ENCODE assay signal across 7 cellular contexts in genomic region chr1:145990249-145991097, GRCh38. TPM values are rescaled to one million over a fixed set of nuclear protein-coding genes. Genes with fewer than 3 reads are reported as not detected.
DNase-seq lines count a peak whose midpoint lies in the region; ATAC-seq and TF ChIP-seq lines count a peak whose summit lies in the region.

No MANE protein-coding gene starts in this region.

- no peaks in the 10 kb centered on the region for H3K27me3 ChIP-seq in MM.1S (replicated peaks; ENCODE audit: insufficient read depth, low read length)
- H3K27me3 ChIP-seq in right atrium auricular region: no peaks in the 10 kb centered on the region
- no peaks in the 10 kb centered on the region for H3K27me3 ChIP-seq in spleen (replicated peaks in 1 of 7)

- peaks cover 57% of the 10 kb centered on the region for H3F3A ChIP-seq in MM.1S (ENCODE audit: insufficient read depth, low read length)

- H2AFZ ChIP-seq in MM.1S (ENCODE audit: low read length): no peak overlapping the region

- H3K9me2 ChIP-seq in MM.1S (replicated peaks; ENCODE audit: insufficient read depth, low read length): no peaks in the 10 kb centered on the region

- peak overlapping the region; percentile 1; the same call in 1 of the 2 replicates for H3K27ac ChIP-seq in MM.1S (ENCODE audit: low read length)
- peak overlapping the region; percentile 98 for H3K27ac ChIP-seq in right atrium auricular region
- peak overlapping the region; percentile 46 to 100 (median 99) for H3K27ac ChIP-seq in spleen

- no peak overlapping the region for H3K9ac ChIP-seq in MM.1S (ENCODE audit: low read length)

- 82 to 89% (median 86%) methylated on average over 7 of the region's 7 CpGs for WGBS in spleen, 5 donors

- H3K4me3 Mint-ChIP-seq in WTC11: no peak overlapping the region

- no peak overlapping the region for H3K4me2 ChIP-seq in MM.1S (ENCODE audit: low read depth, low read length)

- H3K79me2 ChIP-seq in MM.1S (ENCODE audit: low read length): peaks cover 23% of the 10 kb centered on the region

- H3K4me1 ChIP-seq in MM.1S (ENCODE audit: low read length): peaks cover 32% of the 10 kb centered on the region
- peaks cover 0 to 43% of the 10 kb centered on the region in 2 donors for H3K4me1 ChIP-seq in right atrium auricular region
- peaks cover 26 to 87% (median 72%) of the 10 kb centered on the region in 6 donors for H3K4me1 ChIP-seq in spleen

- CTCF ChIA-PET in WTC11 (lab: Charles Lee): interaction anchor here (0.6 to 4.8 kb wide), 6 partner anchors 11 to 132 kb away, joined by 3 to 28 read pairs (median 9); partner anchors contain the start of gene PIAS3

- POLR2A ChIA-PET in WTC11 (lab: Charles Lee): interaction anchor here (0.7 to 0.9 kb wide), 3 partner anchors 8 to 145 kb away, joined by 3 to 4 read pairs (median 3); partner anchors contain the start of gene NUDT17

- no peaks in the 10 kb centered on the region for H3K9me3 ChIP-seq in MM.1S (replicated peaks; ENCODE audit: insufficient read depth, low read length)
- no peaks in the 10 kb centered on the region for H3K9me3 ChIP-seq in right atrium auricular region
- H3K9me3 ChIP-seq in spleen: no peaks in the 10 kb centered on the region

- intact Hi-C loops in spleen (cut with DNase I; ENCODE audit: low total_unique reads): no loop called here

- no peaks in the 10 kb centered on the region for H3K27me3 Mint-ChIP-seq in WTC11 (ENCODE audit: low read depth)

- DNase-seq in MM.1S: no peak
- no peak for DNase-seq in WTC11 (ENCODE audit: low spot score)
- no peak for DNase-seq in right atrium auricular region (ENCODE audit: low spot score)
- no peak for DNase-seq in spleen
- no peak for DNase-seq in NCI-H1930 (lab: John Stamatoyannopoulos, UW)
- no peak for DNase-seq in EL

- H3K4me3 ChIP-seq in MM.1S (ENCODE audit: low read length): no peak overlapping the region
- H3K4me3 ChIP-seq in right atrium auricular region: no peak overlapping the region
- H3K4me3 ChIP-seq in spleen: peak overlapping the region in 2 of 8 donors; percentile 0 to 100

- H3K9me3 Mint-ChIP-seq in WTC11: no peaks in the 10 kb centered on the region

- H4K20me1 ChIP-seq in MM.1S (ENCODE audit: insufficient read depth, low read length): peaks cover 18% of the 10 kb centered on the region; the same call in 1 of the 2 replicates

- H3K27ac Mint-ChIP-seq in WTC11: peak overlapping the region; percentile 83

- peaks cover 55% of the 10 kb centered on the region for H3K4me1 Mint-ChIP-seq in WTC11

- TF ChIP-seq CTCF in MM.1S (IDR thresholded peaks at IDR 0.05; ENCODE audit: low read length) (no peak), WTC11 (IDR thresholded peaks at IDR 0.05) (no peak), right atrium auricular region (IDR thresholded peaks at IDR 0.05) (no peak), spleen (IDR thresholded peaks at IDR 0.05 in 8 of 11, conservative IDR thresholded peaks at IDR 0.05 in 3 of 11) (peak in 1 of 11 experiments; percentile 6)

- H3K36me3 ChIP-seq in MM.1S (replicated peaks; ENCODE audit: insufficient read depth, low read length) (peaks cover 26% of the 10 kb centered on the region), right atrium auricular region (peaks cover 36% of the 10 kb centered on the region), spleen (peaks cover 21 to 39% (median 35%) of the 10 kb centered on the region in 6 donors)

- no peak for ATAC-seq in WTC11
- no peak for ATAC-seq in HG03442 (IDR thresholded peaks at IDR 0.05; ENCODE audit: unreplicated experiment)

- TF ChIP-seq POLR2A in spleen (IDR thresholded peaks at IDR 0.05): peak in 2 of 3 donors; percentile 30 to 44

- H3K36me3 Mint-ChIP-seq in WTC11: peaks cover 31% of the 10 kb centered on the region

TF ChIP-seq in WTC11, 78 proteins besides CTCF, POLR2A, EP300 and RAD21:
- no peak for TF ChIP-seq AFF4 (CRISPR knock-in tag; IDR thresholded peaks at IDR 0.05; ENCODE audit: borderline replicate concordance)
- no peak for TF ChIP-seq ZNF263 (CRISPR knock-in tag; IDR thresholded peaks at IDR 0.05; ENCODE audit: low read depth)

RNA-seq across cellular contexts. Expression of gene TXNIP, which starts 5.9 kb away (rescaled TPM):
- total RNA-seq in WTC11 (2021): 56.7 to 76.8 TPM (median 73.8 TPM) in 3 replicates
- 1,000 to 10,000 TPM in 1 of 2 donors, 100 to 1,000 TPM in 1; 898 to 1,186 TPM for total RNA-seq in right atrium auricular region
- total RNA-seq in spleen: 1,000 to 10,000 TPM in 5 of 7 donors, 100 to 1,000 TPM in 2; 622 to 2,368 (median 1,747) TPM
- 100 to 1,000 TPM; 446 to 779 (median 670) TPM for polyA plus RNA-seq in spleen

RNA-seq across cellular contexts. Expression of gene POLR3GL, which starts 26.0 kb away (rescaled TPM):
- total RNA-seq in WTC11 (2021) (3.8 to 8.3 TPM (median 6.7 TPM) in 3 replicates), right atrium auricular region (10 to 100 TPM; 36.4 to 45.2 TPM), spleen (10 to 100 TPM; 22.1 to 34.0 (median 31.1) TPM)
- polyA plus RNA-seq in spleen: 10 to 100 TPM; 55.6 to 69.2 (median 63.0) TPM

RNA-seq across cellular contexts. Expression of gene ANKRD34A, which starts 26.1 kb away (rescaled TPM):
- total RNA-seq in WTC11 (2021) (0.21 to 0.44 TPM (median 0.22 TPM) in 3 replicates), right atrium auricular region (1 to 10 TPM; 1.5 to 3.4 TPM), spleen (1 to 10 TPM in 5 of 7 donors, under 1 TPM in 2; 0.79 to 3.1 (median 1.2) TPM)
- under 1 TPM; 0.57 to 0.99 (median 0.62) TPM for polyA plus RNA-seq in spleen

RNA-seq across cellular contexts. Expression of gene HJV, which starts 31.1 kb away (rescaled TPM):
- 0.23 to 0.50 TPM (median 0.31 TPM) in 3 replicates for total RNA-seq in WTC11 (2021)
- total RNA-seq in right atrium auricular region: 100 to 1,000 TPM in 1 of 2 donors, 10 to 100 TPM in 1; 73.3 to 153 TPM
- total RNA-seq in spleen: not detected
- not detected for polyA plus RNA-seq in spleen

RNA-seq across cellular contexts. Expression of gene LIX1L, which starts 32.7 kb away (rescaled TPM):
- total RNA-seq in WTC11 (2021) (3.0 to 3.8 TPM (median 3.8 TPM) in 3 replicates), right atrium auricular region (10 to 100 TPM; 26.6 to 36.6 TPM), spleen (10 to 100 TPM; 35.1 to 52.9 (median 39.5) TPM)
- 10 to 100 TPM; 11.0 to 17.8 (median 14.4) TPM for polyA plus RNA-seq in spleen

Comparison
In these comparisons a context has a peak if more than half of its experiments do, and no peak if none do; other contexts are left out.
1. H3K27ac ChIP-seq: peak in every context shown above with its lines; median percentile 99 in spleen; 98 in right atrium auricular region; 1 in MM.1S.